11 cellular contexts compared by ENCODE assay signal in genomic region chr4:104494161-104494560, GRCh38. TPM values are rescaled to one million over a fixed set of nuclear protein-coding genes. Genes with fewer than 3 reads are reported as not detected.
DNase-seq lines count a peak whose midpoint lies in the region; ATAC-seq and TF ChIP-seq lines count a peak whose summit lies in the region.
"Had no signal": no experiment of that assay in that cellular context is flagged by ENCODE, and none has a peak within 500 bp of the region (broad histone marks: within the 10 kb centered on the region; RNA-seq: fewer than 3 reads in every experiment).

No MANE protein-coding gene starts in this region.

- H3K27me3 ChIP-seq in brain microvascular endothelial cell (replicated peaks) (no peaks in the 10 kb centered on the region), upper lobe of right lung (peaks cover 26% of the 10 kb centered on the region)

- no peak for DNase-seq in activated naive CD4-positive, alpha-beta T cell treated with Interleukin-2 at 50 U/mL for 16 hours
- DNase-seq in brain microvascular endothelial cell: no peak
- no peak for DNase-seq in mesothelial cell of epicardium (ENCODE audit: low spot score in 2 of 2, unreplicated experiment in 2 of 2)
- DNase-seq in upper lobe of right lung: no peak
- DNase-seq in stimulated activated CD4-positive, alpha-beta T cell treated with anti-CD3 and anti-CD28 coated beads, Interleukin-4, amount 100 ng/mL, for 1 hour: no peak
- no peak for DNase-seq in NCI-H1105 (lab: John Stamatoyannopoulos, UW)
- no peak for DNase-seq in activated CD4-positive, alpha-beta T cell treated with anti-CD3 and anti-CD28 coated beads, Interleukin-2, amount 50 U/mL, for 48 hours
- DNase-seq: activated CD4-positive, alpha-beta T cell treated with anti-CD3 and anti-CD28 coated beads for 48 hours had no signal

- peaks cover 4% of the 10 kb centered on the region for H3K4me1 ChIP-seq in upper lobe of right lung

- no peaks in the 10 kb centered on the region for H3K9me3 Mint-ChIP-seq in activated naive CD4-positive, alpha-beta T cell treated with anti-CD3 and anti-CD28 coated beads, Interleukin-2, amount 50 U/mL, for 24 hours
- no peaks in the 10 kb centered on the region for H3K9me3 Mint-ChIP-seq in mesothelial cell of epicardium

- intact Hi-C loops in upper lobe of right lung (cut with DNase I): no loop called here

- H3K27ac ChIP-seq in brain microvascular endothelial cell (no peak overlapping the region), upper lobe of right lung (no peak overlapping the region)
- H3K27ac ChIP-seq: C4-2B had no signal

- H3K4me3 ChIP-seq in brain microvascular endothelial cell (ENCODE audit: low read depth, low read length): peak overlapping the region; percentile 67
- peak overlapping the region; percentile 53 for H3K4me3 ChIP-seq in upper lobe of right lung

- no peak for ATAC-seq in upper lobe of right lung

- H3K27me3 Mint-ChIP-seq in activated naive CD4-positive, alpha-beta T cell treated with anti-CD3 and anti-CD28 coated beads, Interleukin-2, amount 50 U/mL, for 24 hours: peaks cover 49% of the 10 kb centered on the region
- peaks cover 5% of the 10 kb centered on the region for H3K27me3 Mint-ChIP-seq in mesothelial cell of epicardium (ENCODE audit: low read depth)

- H3K36me3 Mint-ChIP-seq in activated naive CD4-positive, alpha-beta T cell treated with anti-CD3 and anti-CD28 coated beads, Interleukin-2, amount 50 U/mL, for 24 hours: no peaks in the 10 kb centered on the region
- H3K36me3 Mint-ChIP-seq in mesothelial cell of epicardium: no peaks in the 10 kb centered on the region

- TF ChIP-seq CTCF in brain microvascular endothelial cell (IDR thresholded peaks at IDR 0.05; ENCODE audit: low read depth, low read length, missing control alignments) (no peak), mesothelial cell of epicardium (IDR thresholded peaks at IDR 0.05; ENCODE audit: unreplicated experiment) (no peak), upper lobe of right lung (IDR thresholded peaks at IDR 0.05) (no peak)

- in situ Hi-C loops in brain microvascular endothelial cell (cut with HindIII; ENCODE audit: low pct_ligation_motif_present, low sequenced_read_pairs): no loop called here

- no peak overlapping the region for H3K27ac Mint-ChIP-seq in activated naive CD4-positive, alpha-beta T cell treated with anti-CD3 and anti-CD28 coated beads, Interleukin-2, amount 50 U/mL, for 24 hours
- peak overlapping the region; percentile 82 for H3K27ac Mint-ChIP-seq in mesothelial cell of epicardium

- H3K36me3 ChIP-seq in brain microvascular endothelial cell (replicated peaks): no peaks in the 10 kb centered on the region
- H3K36me3 ChIP-seq in upper lobe of right lung: no peaks in the 10 kb centered on the region

- H3K4me1 Mint-ChIP-seq in activated naive CD4-positive, alpha-beta T cell treated with anti-CD3 and anti-CD28 coated beads, Interleukin-2, amount 50 U/mL, for 24 hours: peaks cover 37% of the 10 kb centered on the region
- H3K4me1 Mint-ChIP-seq in mesothelial cell of epicardium: peaks cover 51% of the 10 kb centered on the region

- no peaks in the 10 kb centered on the region for H3K9me3 ChIP-seq in upper lobe of right lung

- peak overlapping the region; percentile 77 for H3K4me3 Mint-ChIP-seq in activated naive CD4-positive, alpha-beta T cell treated with anti-CD3 and anti-CD28 coated beads, Interleukin-2, amount 50 U/mL, for 24 hours
- peak overlapping the region; percentile 94 for H3K4me3 Mint-ChIP-seq in mesothelial cell of epicardium

RNA-seq across cellular contexts. Expression of gene CXXC4, which starts 0.5 kb away (rescaled TPM):
- 4.6 to 5.1 TPM (median 5.0 TPM) in 3 replicates for total RNA-seq in mesothelial cell of epicardium
- 0.61 TPM for total RNA-seq in upper lobe of right lung
- total RNA-seq: LHCN-M2 had no signal
